ENCODE assay signal across 21 cellular contexts in the genomic region with DNA sequence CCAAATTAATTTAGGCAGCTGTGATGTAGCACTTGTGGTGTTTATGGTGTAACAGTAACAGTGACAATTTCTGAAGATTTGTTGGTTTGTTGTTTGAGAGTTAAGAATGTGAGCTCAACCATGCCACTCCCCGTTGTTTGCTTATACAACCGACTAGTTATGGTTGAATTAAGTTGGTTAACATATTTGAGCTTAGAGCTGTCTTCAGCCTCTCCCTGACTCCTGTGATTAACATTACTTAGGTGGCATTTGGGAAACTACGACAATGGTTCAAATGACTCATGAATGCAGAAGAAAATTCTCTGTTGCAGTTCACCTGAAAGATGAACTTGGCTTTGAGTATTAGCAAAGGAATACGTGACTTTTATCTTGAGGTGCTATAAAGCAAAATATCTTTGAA. TPM values are rescaled to one million over a fixed set of nuclear protein-coding genes. Genes with fewer than 3 reads are reported as not detected.
"Had no signal": no experiment of that assay in that cellular context is flagged by ENCODE, and none has a peak within 500 bp of the region (broad histone marks: within the 10 kb centered on the region; RNA-seq: fewer than 3 reads in every experiment).

No MANE protein-coding gene starts in this region.

- H3K27ac Mint-ChIP-seq: activated CD4-positive, alpha-beta memory T cell treated with anti-CD3 and anti-CD28 coated beads, Interleukin-2, amount 10 ng/mL, durations not matched to agents 7 days and 5 days; activated naive CD8-positive, alpha-beta T cell; endodermal cell; natural killer cell; stimulated activated naive B cell treated with anti-CD40 and anti-IgM and Interleukin-4, amounts not matched to agents 10 μg/mL and 1 μg/mL and 100 μg/mL, for 72 hours had no signal

- H3K4me3 Mint-ChIP-seq: activated CD4-positive, alpha-beta memory T cell treated with anti-CD3 and anti-CD28 coated beads, Interleukin-2, amount 10 ng/mL, durations not matched to agents 7 days and 5 days; activated naive CD8-positive, alpha-beta T cell; endodermal cell; natural killer cell; stimulated activated naive B cell treated with anti-CD40 and anti-IgM and Interleukin-4, amounts not matched to agents 10 μg/mL and 1 μg/mL and 100 μg/mL, for 72 hours had no signal

- H3K27ac ChIP-seq: neutrophil, thyroid gland, VCaP had no signal

- ATAC-seq: natural killer cell; stimulated activated naive B cell treated with anti-CD40 and anti-IgM and Interleukin-4, amounts not matched to agents 10 μg/mL and 1 μg/mL and 100 μg/mL, for 72 hours had no signal

- H3K4me1 ChIP-seq: thyroid gland had no signal

- DNase-seq: activated CD4-positive, alpha-beta memory T cell treated with anti-CD3 and anti-CD28 coated beads, Interleukin-2, amount 10 ng/mL, durations not matched to agents 7 days and 5 days; activated gamma-delta T cell treated with Interleukin-2 at 50 U/mL for 16 hours; cerebellar nuclear complex; dermis blood vessel endothelial cell; endodermal cell; hypothalamus; kidney glomerular epithelial cell; mesenchymal stem cell; natural killer cell; stimulated activated CD4-positive, alpha-beta T cell treated with anti-CD3 and anti-CD28 coated beads, Interleukin-15, amount 100 ng/mL, for 24 hours; stimulated activated CD4-positive, alpha-beta T cell treated with anti-CD3 and anti-CD28 coated beads, Interleukin-4, amount 100 ng/mL, for 1 hour; stimulated activated naive B cell treated with anti-CD40 and anti-IgM and Interleukin-4, amounts not matched to agents 10 μg/mL and 1 μg/mL and 100 μg/mL, for 72 hours; thyroid gland had no signal

- H3K4me3 ChIP-seq: thyroid gland had no signal

- H3K27me3 Mint-ChIP-seq: activated CD4-positive, alpha-beta memory T cell treated with anti-CD3 and anti-CD28 coated beads, Interleukin-2, amount 10 ng/mL, durations not matched to agents 7 days and 5 days; activated naive CD8-positive, alpha-beta T cell; stimulated activated naive B cell treated with anti-CD40 and anti-IgM and Interleukin-4, amounts not matched to agents 10 μg/mL and 1 μg/mL and 100 μg/mL, for 72 hours had no signal

- H3K4me1 Mint-ChIP-seq: activated CD4-positive, alpha-beta memory T cell treated with anti-CD3 and anti-CD28 coated beads, Interleukin-2, amount 10 ng/mL, durations not matched to agents 7 days and 5 days; natural killer cell; stimulated activated naive B cell treated with anti-CD40 and anti-IgM and Interleukin-4, amounts not matched to agents 10 μg/mL and 1 μg/mL and 100 μg/mL, for 72 hours had no signal

- H3K9me3 Mint-ChIP-seq: endodermal cell; stimulated activated naive B cell treated with anti-CD40 and anti-IgM and Interleukin-4, amounts not matched to agents 10 μg/mL and 1 μg/mL and 100 μg/mL, for 72 hours had no signal

- H3K27me3 ChIP-seq: neutrophil, thyroid gland had no signal

- H3K9me3 ChIP-seq: neutrophil, thyroid gland had no signal

- H3K36me3 Mint-ChIP-seq: activated naive CD8-positive, alpha-beta T cell; natural killer cell; stimulated activated naive B cell treated with anti-CD40 and anti-IgM and Interleukin-4, amounts not matched to agents 10 μg/mL and 1 μg/mL and 100 μg/mL, for 72 hours had no signal

- H3K36me3 ChIP-seq: neutrophil, thyroid gland had no signal

RNA-seq across cellular contexts. Expression of a gene that starts 35.9 kb away (rescaled TPM):
- total RNA-seq: activated CD4-positive, alpha-beta memory T cell treated with anti-CD3 and anti-CD28 coated beads, Interleukin-2, amount 10 ng/mL, durations not matched to agents 7 days and 5 days; dermis blood vessel endothelial cell; endodermal cell; fibroblast of villous mesenchyme; liver; natural killer cell; T-helper 1 cell treated with Interleukin-12 subunit alpha and Interleukin-12 subunit beta and Interleukin-4 antibody, amounts not matched to agents 30 ng/mL and 1 ng/mL, for 36 hours; thyroid gland; urinary bladder had no signal
- polyA plus RNA-seq: esophagus, liver, urinary bladder had no signal
